26 cellular contexts compared by ENCODE assay signal in genomic region chr2:133975676-133976428, GRCh38.
A peak's percentile ranks its signal among the peaks of the same experiment; 100 is the strongest.
DNase-seq lines count a peak whose midpoint lies in the region; ATAC-seq and TF ChIP-seq lines count a peak whose summit lies in the region.
"Had no signal": no experiment of that assay in that cellular context is flagged by ENCODE, and none has a peak within 500 bp of the region (broad histone marks: within the 10 kb centered on the region; RNA-seq: fewer than 3 reads in every experiment).

No MANE protein-coding gene starts in this region.

- no peaks in the 10 kb centered on the region for H3K4me1 ChIP-seq in endodermal cell (ENCODE audit: control insufficient read depth, insufficient read depth, low read length)
- H3K4me1 ChIP-seq in CD4-positive, alpha-beta memory T cell (ENCODE audit: insufficient read depth, low read length), result no peaks in the 10 kb centered on the region
- H3K4me1 ChIP-seq: BE2C, Caco-2, Peyer's patch, SJCRH30 had no signal

- intact Hi-C loops in activated CD4-positive, alpha-beta T cell treated with anti-CD3 and anti-CD28 coated beads for 36 hours (cut with DNase I, micrococcal nuclease), result no loop called here
- intact Hi-C loops in CD4-positive, alpha-beta memory T cell (cut with micrococcal nuclease), result no loop called here
- intact Hi-C loops in dorsolateral prefrontal cortex (cut with DNase I), result no loop called here

- no peak overlapping the region for H3K4me3 ChIP-seq in endodermal cell (ENCODE audit: low read length)
- H3K4me3 ChIP-seq in CD4-positive, alpha-beta memory T cell (ENCODE audit: low read length in 2 of 2), result no peak overlapping the region
- no peak overlapping the region for H3K4me3 ChIP-seq in dorsolateral prefrontal cortex
- H3K4me3 ChIP-seq: hepatocyte, K562, Peyer's patch, SJCRH30 had no signal

- H3K27me3 ChIP-seq in endodermal cell (ENCODE audit: control insufficient read depth, insufficient read depth, low read length, poor library complexity, severe bottlenecking), result peaks cover 6% of the 10 kb centered on the region
- no peaks in the 10 kb centered on the region for H3K27me3 ChIP-seq in CD4-positive, alpha-beta memory T cell (ENCODE audit: insufficient read depth, low read length)
- no peaks in the 10 kb centered on the region for H3K27me3 ChIP-seq in dorsolateral prefrontal cortex
- H3K27me3 ChIP-seq: BE2C, Peyer's patch had no signal

- H3K27ac Mint-ChIP-seq in activated CD4-positive, alpha-beta T cell treated with anti-CD3 and anti-CD28 coated beads for 36 hours, result no peak overlapping the region
- H3K27ac Mint-ChIP-seq in endodermal cell, result no peak overlapping the region
- peak overlapping the region in 1 of 7 donors; percentile 34 for H3K27ac Mint-ChIP-seq in CD4-positive, alpha-beta memory T cell
- H3K27ac Mint-ChIP-seq: activated naive CD4-positive, alpha-beta T cell treated with anti-CD3 and anti-CD28 coated beads for 36 hours; immature natural killer cell had no signal

- peaks cover 3% of the 10 kb centered on the region for H3K4me1 Mint-ChIP-seq in activated CD4-positive, alpha-beta T cell treated with anti-CD3 and anti-CD28 coated beads for 36 hours
- H3K4me1 Mint-ChIP-seq in endodermal cell, result peaks cover 5% of the 10 kb centered on the region
- H3K4me1 Mint-ChIP-seq in CD4-positive, alpha-beta memory T cell, result no peaks in the 10 kb centered on the region
- H3K4me1 Mint-ChIP-seq: immature natural killer cell had no signal

- no peaks in the 10 kb centered on the region for H3K36me3 Mint-ChIP-seq in activated CD4-positive, alpha-beta T cell treated with anti-CD3 and anti-CD28 coated beads for 36 hours (ENCODE audit: low read depth)
- H3K36me3 Mint-ChIP-seq in endodermal cell (ENCODE audit: low read depth), result no peaks in the 10 kb centered on the region
- no peaks in the 10 kb centered on the region for H3K36me3 Mint-ChIP-seq in CD4-positive, alpha-beta memory T cell
- H3K36me3 Mint-ChIP-seq: immature natural killer cell, naive B cell had no signal

- no peak for DNase-seq in activated CD4-positive, alpha-beta T cell treated with anti-CD3 and anti-CD28 coated beads for 36 hours
- DNase-seq in activated CD4-positive, alpha-beta T cell treated with anti-CD3 and anti-CD28 coated beads for 48 hours, result no peak
- DNase-seq in NCI-H146 (lab: John Stamatoyannopoulos, UW) (peak; percentile 71), endodermal cell (peak; percentile 30), dorsolateral prefrontal cortex (no peak)
- no peak for DNase-seq in CD4-positive, alpha-beta memory T cell
- DNase-seq: activated naive CD4-positive, alpha-beta T cell treated with anti-CD3 and anti-CD28 coated beads for 36 hours; BE2C; Caco-2; effector CD8-positive, alpha-beta T cell; foreskin melanocyte; H7; immature natural killer cell; mesendoderm; naive B cell; NCI-H2029; NCI-H510A; Peyer's patch; SJCRH30; stimulated activated CD4-positive, alpha-beta T cell treated with anti-CD3 and anti-CD28 coated beads, Interleukin-4, amount 100 ng/mL, for 4 hours had no signal

- POLR2A ChIA-PET in activated CD4-positive, alpha-beta T cell treated with anti-CD3 and anti-CD28 coated beads for 36 hours (lab: Charles Lee), result no interaction called here
- POLR2A ChIA-PET in CD4-positive, alpha-beta memory T cell (lab: Charles Lee; ENCODE audit: partially characterized antibody), result no interaction called here

- H3K27ac ChIP-seq in endodermal cell (ENCODE audit: low read depth, low read length) (no peak overlapping the region), dorsolateral prefrontal cortex (peak overlapping the region in 4 of 59 donors; percentile 7 to 26 (median 17))
- no peak overlapping the region for H3K27ac ChIP-seq in CD4-positive, alpha-beta memory T cell (ENCODE audit: low read depth, low read length)
- H3K27ac ChIP-seq: hepatocyte, Peyer's patch, SJCRH30, VCaP had no signal

- H3K9ac ChIP-seq in endodermal cell (ENCODE audit: extremely low read depth, low read length, poor library complexity, severe bottlenecking), result no peak overlapping the region

- no peak overlapping the region for H3K4me3 Mint-ChIP-seq in activated CD4-positive, alpha-beta T cell treated with anti-CD3 and anti-CD28 coated beads for 36 hours
- H3K4me3 Mint-ChIP-seq in endodermal cell, result no peak overlapping the region
- no peak overlapping the region for H3K4me3 Mint-ChIP-seq in CD4-positive, alpha-beta memory T cell
- H3K4me3 Mint-ChIP-seq: activated naive CD4-positive, alpha-beta T cell treated with anti-CD3 and anti-CD28 coated beads for 36 hours; immature natural killer cell had no signal

- H3K9me3 ChIP-seq in endodermal cell (ENCODE audit: control insufficient read depth, low read length), result no peaks in the 10 kb centered on the region
- no peaks in the 10 kb centered on the region for H3K9me3 ChIP-seq in CD4-positive, alpha-beta memory T cell (ENCODE audit: control insufficient read depth in 1 of 2, low read length in 2 of 2)
- H3K9me3 ChIP-seq: BE2C, Caco-2, Peyer's patch, SJCRH30 had no signal

- peak; percentile 81 for ATAC-seq in activated CD4-positive, alpha-beta T cell treated with anti-CD3 and anti-CD28 coated beads for 36 hours
- ATAC-seq in GM18868 (IDR thresholded peaks at IDR 0.05; ENCODE audit: unreplicated experiment), result peak; percentile 61
- ATAC-seq in HG03520 (IDR thresholded peaks at IDR 0.05; ENCODE audit: unreplicated experiment), result no peak
- ATAC-seq: K562, left lobe of liver had no signal

- H3K9me3 Mint-ChIP-seq in activated CD4-positive, alpha-beta T cell treated with anti-CD3 and anti-CD28 coated beads for 36 hours (ENCODE audit: low read depth), result no peaks in the 10 kb centered on the region
- H3K9me3 Mint-ChIP-seq in endodermal cell, result no peaks in the 10 kb centered on the region
- peaks cover 0 to 3% (median 0%) of the 10 kb centered on the region in 8 donors for H3K9me3 Mint-ChIP-seq in CD4-positive, alpha-beta memory T cell
- H3K9me3 Mint-ChIP-seq: activated naive CD4-positive, alpha-beta T cell treated with anti-CD3 and anti-CD28 coated beads for 36 hours; immature natural killer cell had no signal

- TF ChIP-seq CTCF in endodermal cell (conservative IDR thresholded peaks at IDR 0.05) (no peak), dorsolateral prefrontal cortex (IDR thresholded peaks at IDR 0.05 in 54 of 56, conservative IDR thresholded peaks at IDR 0.05 in 2 of 56; ENCODE audit: low read depth in 1 of 56, partially characterized antibody in 56 of 56) (no peak)

- H3K36me3 ChIP-seq in endodermal cell (ENCODE audit: control insufficient read depth, insufficient read depth, low read length), result no peaks in the 10 kb centered on the region
- no peaks in the 10 kb centered on the region for H3K36me3 ChIP-seq in CD4-positive, alpha-beta memory T cell (ENCODE audit: insufficient read depth, low read length)
- H3K36me3 ChIP-seq: BE2C, Peyer's patch, SJCRH30 had no signal

- 0 to 47% methylated on average over 1 to 2 of the region's 2 CpGs for WGBS in endodermal cell (ENCODE audit: insufficient coverage in 1 of 2, insufficient read length in 1 of 2), 2 experiments

- CTCF ChIA-PET in activated CD4-positive, alpha-beta T cell treated with anti-CD3 and anti-CD28 coated beads for 36 hours (lab: Charles Lee), result interaction anchor here (1.3 kb wide), 1 partner anchor 9 kb away, joined by 6 read pairs; no protein-coding TSS in a partner anchor
- CTCF ChIA-PET in CD4-positive, alpha-beta memory T cell (lab: Charles Lee; ENCODE audit: partially characterized antibody), result no interaction called here

- peaks cover 5% of the 10 kb centered on the region for H3K27me3 Mint-ChIP-seq in activated CD4-positive, alpha-beta T cell treated with anti-CD3 and anti-CD28 coated beads for 36 hours
- peaks cover 16% of the 10 kb centered on the region for H3K27me3 Mint-ChIP-seq in endodermal cell (ENCODE audit: insufficient read depth)
- peaks cover 2 to 10% of the 10 kb centered on the region in 2 donors for H3K27me3 Mint-ChIP-seq in CD4-positive, alpha-beta memory T cell

Comparison
In these comparisons a context has a peak if more than half of its experiments do, and no peak if none do; other contexts are left out.
1. DNase-seq: peak in NCI-H146 (single experiment) and endodermal cell (single experiment); none in activated CD4-positive, alpha-beta T cell treated with anti-CD3 and anti-CD28 coated beads for 36 hours (single experiment), activated CD4-positive, alpha-beta T cell treated with anti-CD3 and anti-CD28 coated beads for 48 hours (single experiment), CD4-positive, alpha-beta memory T cell (0 of 5) and dorsolateral prefrontal cortex (0 of 10).